ENCODE assay signal across 1 cellular context in the genomic region with DNA sequence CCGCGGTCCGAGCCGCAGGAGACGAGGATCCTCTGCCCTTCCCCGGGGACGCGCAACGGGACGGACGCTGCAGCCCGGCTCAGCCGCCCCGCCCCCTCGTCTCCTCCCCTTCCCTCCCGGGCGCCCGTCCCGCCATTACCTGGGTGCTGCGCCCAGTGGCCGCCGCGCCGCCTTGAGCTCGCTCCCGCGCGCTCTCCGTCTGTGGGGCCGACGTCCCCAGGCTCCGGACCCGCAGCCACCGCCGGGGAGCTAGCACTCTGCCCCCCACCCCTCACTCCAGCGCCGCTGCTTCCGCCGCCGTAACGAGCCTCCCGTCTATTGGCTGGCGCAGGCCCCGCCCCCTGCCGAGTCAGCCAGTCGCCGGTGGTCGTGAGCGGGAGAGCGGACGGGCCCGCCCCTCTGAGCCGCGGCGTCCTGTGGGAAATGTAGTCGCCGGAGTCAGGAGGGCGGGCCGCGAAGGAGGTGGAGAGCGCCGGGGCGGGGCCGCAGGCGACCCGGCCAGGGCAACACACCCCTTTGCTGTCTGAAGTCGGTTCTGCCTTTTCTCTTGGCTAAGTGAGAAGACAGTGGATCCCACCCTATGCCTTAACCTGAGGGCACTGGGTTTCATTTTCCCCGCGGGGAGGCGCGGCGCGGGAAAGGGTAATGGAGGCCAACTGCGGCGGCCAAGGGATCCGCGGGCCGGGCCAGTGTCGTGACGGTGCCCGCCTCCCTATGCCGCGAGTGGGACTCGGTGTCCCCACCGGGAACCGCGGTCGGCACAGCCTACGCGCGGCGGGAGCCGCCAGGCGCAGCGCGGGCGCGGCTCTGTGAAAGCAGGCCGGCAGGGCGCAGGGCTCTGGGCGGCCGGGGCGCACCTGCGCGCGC.
TF ChIP-seq lines count a peak whose summit lies in the region.

A gene (minus strand): TSS at position 259 of the 867 bp plus-strand sequence. CDS start 1,767 bp downstream, outside the sequence.

TF ChIP-seq in HepG2, 621 proteins besides CTCF, POLR2A, EP300 and RAD21 (continued from another document and continues in another):
- TF ChIP-seq, protein P1, sequence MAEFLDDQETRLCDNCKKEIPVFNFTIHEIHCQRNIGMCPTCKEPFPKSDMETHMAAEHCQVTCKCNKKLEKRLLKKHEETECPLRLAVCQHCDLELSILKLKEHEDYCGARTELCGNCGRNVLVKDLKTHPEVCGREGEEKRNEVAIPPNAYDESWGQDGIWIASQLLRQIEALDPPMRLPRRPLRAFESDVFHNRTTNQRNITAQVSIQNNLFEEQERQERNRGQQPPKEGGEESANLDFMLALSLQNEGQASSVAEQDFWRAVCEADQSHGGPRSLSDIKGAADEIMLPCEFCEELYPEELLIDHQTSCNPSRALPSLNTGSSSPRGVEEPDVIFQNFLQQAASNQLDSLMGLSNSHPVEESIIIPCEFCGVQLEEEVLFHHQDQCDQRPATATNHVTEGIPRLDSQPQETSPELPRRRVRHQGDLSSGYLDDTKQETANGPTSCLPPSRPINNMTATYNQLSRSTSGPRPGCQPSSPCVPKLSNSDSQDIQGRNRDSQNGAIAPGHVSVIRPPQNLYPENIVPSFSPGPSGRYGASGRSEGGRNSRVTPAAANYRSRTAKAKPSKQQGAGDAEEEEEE (CRISPR knock-in tag; IDR thresholded peaks at IDR 0.05; ENCODE audit: borderline replicate concordance), result no peak
- TF ChIP-seq, protein P2, sequence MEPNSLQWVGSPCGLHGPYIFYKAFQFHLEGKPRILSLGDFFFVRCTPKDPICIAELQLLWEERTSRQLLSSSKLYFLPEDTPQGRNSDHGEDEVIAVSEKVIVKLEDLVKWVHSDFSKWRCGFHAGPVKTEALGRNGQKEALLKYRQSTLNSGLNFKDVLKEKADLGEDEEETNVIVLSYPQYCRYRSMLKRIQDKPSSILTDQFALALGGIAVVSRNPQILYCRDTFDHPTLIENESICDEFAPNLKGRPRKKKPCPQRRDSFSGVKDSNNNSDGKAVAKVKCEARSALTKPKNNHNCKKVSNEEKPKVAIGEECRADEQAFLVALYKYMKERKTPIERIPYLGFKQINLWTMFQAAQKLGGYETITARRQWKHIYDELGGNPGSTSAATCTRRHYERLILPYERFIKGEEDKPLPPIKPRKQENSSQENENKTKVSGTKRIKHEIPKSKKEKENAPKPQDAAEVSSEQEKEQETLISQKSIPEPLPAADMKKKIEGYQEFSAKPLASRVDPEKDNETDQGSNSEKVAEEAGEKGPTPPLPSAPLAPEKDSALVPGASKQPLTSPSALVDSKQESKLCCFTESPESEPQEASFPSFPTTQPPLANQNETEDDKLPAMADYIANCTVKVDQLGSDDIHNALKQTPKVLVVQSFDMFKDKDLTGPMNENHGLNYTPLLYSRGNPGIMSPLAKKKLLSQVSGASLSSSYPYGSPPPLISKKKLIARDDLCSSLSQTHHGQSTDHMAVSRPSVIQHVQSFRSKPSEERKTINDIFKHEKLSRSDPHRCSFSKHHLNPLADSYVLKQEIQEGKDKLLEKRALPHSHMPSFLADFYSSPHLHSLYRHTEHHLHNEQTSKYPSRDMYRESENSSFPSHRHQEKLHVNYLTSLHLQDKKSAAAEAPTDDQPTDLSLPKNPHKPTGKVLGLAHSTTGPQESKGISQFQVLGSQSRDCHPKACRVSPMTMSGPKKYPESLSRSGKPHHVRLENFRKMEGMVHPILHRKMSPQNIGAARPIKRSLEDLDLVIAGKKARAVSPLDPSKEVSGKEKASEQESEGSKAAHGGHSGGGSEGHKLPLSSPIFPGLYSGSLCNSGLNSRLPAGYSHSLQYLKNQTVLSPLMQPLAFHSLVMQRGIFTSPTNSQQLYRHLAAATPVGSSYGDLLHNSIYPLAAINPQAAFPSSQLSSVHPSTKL (CRISPR knock-in tag; IDR thresholded peaks at IDR 0.05), result 0 out of 2 replicates have a peak, but pooled peaks have one; percentile 5
- TF ChIP-seq CHD4 (IDR thresholded peaks at IDR 0.05; ENCODE audit: borderline replicate concordance, low read length), result no peak
- TF ChIP-seq, protein P3, sequence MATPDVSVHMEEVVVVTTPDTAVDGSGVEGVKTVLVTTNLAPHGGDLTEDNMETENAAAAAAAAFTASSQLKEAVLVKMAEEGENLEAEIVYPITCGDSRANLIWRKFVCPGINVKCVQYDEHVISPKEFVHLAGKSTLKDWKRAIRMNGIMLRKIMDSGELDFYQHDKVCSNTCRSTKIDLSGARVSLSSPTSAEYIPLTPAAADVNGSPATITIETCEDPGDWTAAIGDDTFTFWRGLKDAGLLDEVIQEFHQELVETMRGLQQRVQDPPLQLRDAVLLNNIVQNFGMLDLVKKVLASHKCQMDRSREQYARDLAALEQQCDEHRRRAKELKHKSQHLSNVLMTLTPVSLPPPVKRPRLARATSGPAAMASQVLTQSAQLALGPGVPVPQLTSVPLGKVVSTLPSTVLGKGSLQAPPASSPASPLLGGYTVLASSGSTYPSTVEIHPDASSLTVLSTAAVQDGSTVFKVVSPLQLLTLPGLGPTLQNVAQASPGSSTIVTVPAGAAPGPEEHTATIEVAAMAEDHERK (CRISPR knock-in tag; IDR thresholded peaks at IDR 0.05; ENCODE audit: low read depth), result peak; percentile 69
- TF ChIP-seq, protein P4, sequence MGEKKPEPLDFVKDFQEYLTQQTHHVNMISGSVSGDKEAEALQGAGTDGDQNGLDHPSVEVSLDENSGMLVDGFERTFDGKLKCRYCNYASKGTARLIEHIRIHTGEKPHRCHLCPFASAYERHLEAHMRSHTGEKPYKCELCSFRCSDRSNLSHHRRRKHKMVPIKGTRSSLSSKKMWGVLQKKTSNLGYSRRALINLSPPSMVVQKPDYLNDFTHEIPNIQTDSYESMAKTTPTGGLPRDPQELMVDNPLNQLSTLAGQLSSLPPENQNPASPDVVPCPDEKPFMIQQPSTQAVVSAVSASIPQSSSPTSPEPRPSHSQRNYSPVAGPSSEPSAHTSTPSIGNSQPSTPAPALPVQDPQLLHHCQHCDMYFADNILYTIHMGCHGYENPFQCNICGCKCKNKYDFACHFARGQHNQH (CRISPR knock-in tag; IDR thresholded peaks at IDR 0.05), result peak; percentile 78; the same call in 1 of the 2 replicates
- no peak for TF ChIP-seq ZNF33A (CRISPR knock-in tag; IDR thresholded peaks at IDR 0.05; ENCODE audit: borderline replicate concordance)
- TF ChIP-seq, protein P5, sequence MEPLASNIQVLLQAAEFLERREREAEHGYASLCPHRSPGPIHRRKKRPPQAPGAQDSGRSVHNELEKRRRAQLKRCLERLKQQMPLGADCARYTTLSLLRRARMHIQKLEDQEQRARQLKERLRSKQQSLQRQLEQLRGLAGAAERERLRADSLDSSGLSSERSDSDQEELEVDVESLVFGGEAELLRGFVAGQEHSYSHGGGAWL (CRISPR knock-in tag; IDR thresholded peaks at IDR 0.05), result peak; percentile 50; the same call in 1 of the 2 replicates
- peak; percentile 81; the same call in 1 of the 2 replicates for TF ChIP-seq ZNF605 (CRISPR knock-in tag; IDR thresholded peaks at IDR 0.05)
- no peak for TF ChIP-seq ZNF260 (CRISPR knock-in tag; IDR thresholded peaks at IDR 0.05; ENCODE audit: borderline replicate concordance, low read depth)
- TF ChIP-seq, protein P6, sequence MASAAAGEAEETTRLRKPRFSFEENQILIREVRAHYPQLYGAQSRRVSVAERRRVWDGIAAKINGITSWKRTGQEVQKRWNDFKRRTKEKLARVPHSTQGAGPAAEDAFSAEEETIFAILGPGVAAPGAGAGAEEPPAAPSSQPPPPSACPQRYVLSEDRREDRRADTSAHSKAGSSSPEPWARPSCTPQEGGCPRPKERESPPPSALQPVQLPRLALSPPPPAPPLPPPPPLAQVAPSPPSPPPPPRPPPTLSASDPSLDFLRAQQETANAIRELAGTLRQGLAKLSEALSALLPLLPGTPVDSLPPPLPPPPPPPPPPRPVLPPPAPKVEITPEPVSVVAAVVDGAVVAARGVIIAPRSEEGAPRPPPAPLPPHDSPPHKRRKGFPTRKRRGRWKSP (CRISPR knock-in tag; IDR thresholded peaks at IDR 0.05), result peak; percentile 92
- TF ChIP-seq ZNF672 (CRISPR knock-in tag; IDR thresholded peaks at IDR 0.05), result no peak
- no peak for TF ChIP-seq U2AF2 (IDR thresholded peaks at IDR 0.05; ENCODE audit: low read depth, low read length)
- TF ChIP-seq, protein P7, sequence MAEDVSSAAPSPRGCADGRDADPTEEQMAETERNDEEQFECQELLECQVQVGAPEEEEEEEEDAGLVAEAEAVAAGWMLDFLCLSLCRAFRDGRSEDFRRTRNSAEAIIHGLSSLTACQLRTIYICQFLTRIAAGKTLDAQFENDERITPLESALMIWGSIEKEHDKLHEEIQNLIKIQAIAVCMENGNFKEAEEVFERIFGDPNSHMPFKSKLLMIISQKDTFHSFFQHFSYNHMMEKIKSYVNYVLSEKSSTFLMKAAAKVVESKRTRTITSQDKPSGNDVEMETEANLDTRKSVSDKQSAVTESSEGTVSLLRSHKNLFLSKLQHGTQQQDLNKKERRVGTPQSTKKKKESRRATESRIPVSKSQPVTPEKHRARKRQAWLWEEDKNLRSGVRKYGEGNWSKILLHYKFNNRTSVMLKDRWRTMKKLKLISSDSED (CRISPR knock-in tag; IDR thresholded peaks at IDR 0.05), result no peak
- TF ChIP-seq ZNF256 (CRISPR knock-in tag; conservative IDR thresholded peaks at IDR 0.05), result no peak; the same call in 1 of the 2 replicates
- peak; percentile 13 for TF ChIP-seq FOXO1 (CRISPR knock-in tag; IDR thresholded peaks at IDR 0.05)
- TF ChIP-seq, protein P8, sequence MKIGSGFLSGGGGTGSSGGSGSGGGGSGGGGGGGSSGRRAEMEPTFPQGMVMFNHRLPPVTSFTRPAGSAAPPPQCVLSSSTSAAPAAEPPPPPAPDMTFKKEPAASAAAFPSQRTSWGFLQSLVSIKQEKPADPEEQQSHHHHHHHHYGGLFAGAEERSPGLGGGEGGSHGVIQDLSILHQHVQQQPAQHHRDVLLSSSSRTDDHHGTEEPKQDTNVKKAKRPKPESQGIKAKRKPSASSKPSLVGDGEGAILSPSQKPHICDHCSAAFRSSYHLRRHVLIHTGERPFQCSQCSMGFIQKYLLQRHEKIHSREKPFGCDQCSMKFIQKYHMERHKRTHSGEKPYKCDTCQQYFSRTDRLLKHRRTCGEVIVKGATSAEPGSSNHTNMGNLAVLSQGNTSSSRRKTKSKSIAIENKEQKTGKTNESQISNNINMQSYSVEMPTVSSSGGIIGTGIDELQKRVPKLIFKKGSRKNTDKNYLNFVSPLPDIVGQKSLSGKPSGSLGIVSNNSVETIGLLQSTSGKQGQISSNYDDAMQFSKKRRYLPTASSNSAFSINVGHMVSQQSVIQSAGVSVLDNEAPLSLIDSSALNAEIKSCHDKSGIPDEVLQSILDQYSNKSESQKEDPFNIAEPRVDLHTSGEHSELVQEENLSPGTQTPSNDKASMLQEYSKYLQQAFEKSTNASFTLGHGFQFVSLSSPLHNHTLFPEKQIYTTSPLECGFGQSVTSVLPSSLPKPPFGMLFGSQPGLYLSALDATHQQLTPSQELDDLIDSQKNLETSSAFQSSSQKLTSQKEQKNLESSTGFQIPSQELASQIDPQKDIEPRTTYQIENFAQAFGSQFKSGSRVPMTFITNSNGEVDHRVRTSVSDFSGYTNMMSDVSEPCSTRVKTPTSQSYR (CRISPR knock-in tag; IDR thresholded peaks at IDR 0.05; ENCODE audit: borderline replicate concordance), result no peak
- no peak for TF ChIP-seq ZNF782 (CRISPR knock-in tag; IDR thresholded peaks at IDR 0.05; ENCODE audit: borderline replicate concordance)
- TF ChIP-seq, protein P9, sequence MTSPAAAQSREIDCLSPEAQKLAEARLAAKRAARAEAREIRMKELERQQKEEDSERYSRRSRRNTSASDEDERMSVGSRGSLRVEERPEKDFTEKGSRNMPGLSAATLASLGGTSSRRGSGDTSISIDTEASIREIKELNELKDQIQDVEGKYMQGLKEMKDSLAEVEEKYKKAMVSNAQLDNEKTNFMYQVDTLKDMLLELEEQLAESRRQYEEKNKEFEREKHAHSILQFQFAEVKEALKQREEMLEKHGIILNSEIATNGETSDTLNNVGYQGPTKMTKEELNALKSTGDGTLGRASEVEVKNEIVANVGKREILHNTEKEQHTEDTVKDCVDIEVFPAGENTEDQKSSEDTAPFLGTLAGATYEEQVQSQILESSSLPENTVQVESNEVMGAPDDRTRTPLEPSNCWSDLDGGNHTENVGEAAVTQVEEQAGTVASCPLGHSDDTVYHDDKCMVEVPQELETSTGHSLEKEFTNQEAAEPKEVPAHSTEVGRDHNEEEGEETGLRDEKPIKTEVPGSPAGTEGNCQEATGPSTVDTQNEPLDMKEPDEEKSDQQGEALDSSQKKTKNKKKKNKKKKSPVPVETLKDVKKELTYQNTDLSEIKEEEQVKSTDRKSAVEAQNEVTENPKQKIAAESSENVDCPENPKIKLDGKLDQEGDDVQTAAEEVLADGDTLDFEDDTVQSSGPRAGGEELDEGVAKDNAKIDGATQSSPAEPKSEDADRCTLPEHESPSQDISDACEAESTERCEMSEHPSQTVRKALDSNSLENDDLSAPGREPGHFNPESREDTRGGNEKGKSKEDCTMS (CRISPR knock-in tag; conservative IDR thresholded peaks at IDR 0.05), result no peak
- peak; percentile 98 for TF ChIP-seq ZNF678 (CRISPR knock-in tag; IDR thresholded peaks at IDR 0.05)
- peak; percentile 95 for TF ChIP-seq SP2 (CRISPR knock-in tag; IDR thresholded peaks at IDR 0.05)
- TF ChIP-seq, protein P10, sequence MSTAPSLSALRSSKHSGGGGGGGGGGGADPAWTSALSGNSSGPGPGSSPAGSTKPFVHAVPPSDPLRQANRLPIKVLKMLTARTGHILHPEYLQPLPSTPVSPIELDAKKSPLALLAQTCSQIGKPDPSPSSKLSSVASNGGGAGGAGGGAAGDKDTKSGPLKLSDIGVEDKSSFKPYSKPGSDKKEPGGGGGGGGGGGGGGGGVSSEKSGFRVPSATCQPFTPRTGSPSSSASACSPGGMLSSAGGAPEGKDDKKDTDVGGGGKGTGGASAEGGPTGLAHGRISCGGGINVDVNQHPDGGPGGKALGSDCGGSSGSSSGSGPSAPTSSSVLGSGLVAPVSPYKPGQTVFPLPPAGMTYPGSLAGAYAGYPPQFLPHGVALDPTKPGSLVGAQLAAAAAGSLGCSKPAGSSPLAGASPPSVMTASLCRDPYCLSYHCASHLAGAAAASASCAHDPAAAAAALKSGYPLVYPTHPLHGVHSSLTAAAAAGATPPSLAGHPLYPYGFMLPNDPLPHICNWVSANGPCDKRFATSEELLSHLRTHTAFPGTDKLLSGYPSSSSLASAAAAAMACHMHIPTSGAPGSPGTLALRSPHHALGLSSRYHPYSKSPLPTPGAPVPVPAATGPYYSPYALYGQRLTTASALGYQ (CRISPR knock-in tag; IDR thresholded peaks at IDR 0.05), result no peak
- TF ChIP-seq ZMAT3 (CRISPR knock-in tag; conservative IDR thresholded peaks at IDR 0.05), result peak; percentile 17; the same call in 1 of the 2 replicates
- TF ChIP-seq, protein P11, sequence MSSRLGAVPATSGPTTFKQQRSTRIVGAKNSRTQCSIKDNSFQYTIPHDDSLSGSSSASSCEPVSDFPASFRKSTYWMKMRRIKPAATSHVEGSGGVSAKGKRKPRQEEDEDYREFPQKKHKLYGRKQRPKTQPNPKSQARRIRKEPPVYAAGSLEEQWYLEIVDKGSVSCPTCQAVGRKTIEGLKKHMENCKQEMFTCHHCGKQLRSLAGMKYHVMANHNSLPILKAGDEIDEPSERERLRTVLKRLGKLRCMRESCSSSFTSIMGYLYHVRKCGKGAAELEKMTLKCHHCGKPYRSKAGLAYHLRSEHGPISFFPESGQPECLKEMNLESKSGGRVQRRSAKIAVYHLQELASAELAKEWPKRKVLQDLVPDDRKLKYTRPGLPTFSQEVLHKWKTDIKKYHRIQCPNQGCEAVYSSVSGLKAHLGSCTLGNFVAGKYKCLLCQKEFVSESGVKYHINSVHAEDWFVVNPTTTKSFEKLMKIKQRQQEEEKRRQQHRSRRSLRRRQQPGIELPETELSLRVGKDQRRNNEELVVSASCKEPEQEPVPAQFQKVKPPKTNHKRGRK (CRISPR knock-in tag; IDR thresholded peaks at IDR 0.05), result no peak
- TF ChIP-seq POLR2G (IDR thresholded peaks at IDR 0.05; ENCODE audit: low read depth, low read length), result peak; percentile 78
- TF ChIP-seq NR2F6 (IDR thresholded peaks at IDR 0.05), result no peak
- TF ChIP-seq NR2F6 (CRISPR knock-in tag; IDR thresholded peaks at IDR 0.05), result no peak
- TF ChIP-seq CCAR2 (optimal IDR thresholded peaks at IDR 0.05; ENCODE audit: low read depth, low read length), result no peak
- no peak for TF ChIP-seq SCMH1 (CRISPR knock-in tag; IDR thresholded peaks at IDR 0.05; ENCODE audit: borderline replicate concordance)
